In genomic region chr15:31499236-31499952, GRCh38 we compare ENCODE assay signal across 13 cellular contexts.
DNase-seq lines count a peak whose midpoint lies in the region; TF ChIP-seq lines count a peak whose summit lies in the region.
"Had no signal": no experiment of that assay in that cellular context is flagged by ENCODE, and none has a peak within 500 bp of the region (broad histone marks: within the 10 kb centered on the region; RNA-seq: fewer than 3 reads in every experiment).

No MANE protein-coding gene starts in this region.

- H3K4me3 ChIP-seq in mammary epithelial cell (replicated peaks in 1 of 3; ENCODE audit: insufficient read depth in 1 of 3, low read depth in 2 of 3, low read length in 3 of 3) (no peak overlapping the region), breast epithelium (no peak overlapping the region), mesendoderm (ENCODE audit: low read length) (no peak overlapping the region)

- H3K27me3 ChIP-seq in mammary epithelial cell (ENCODE audit: insufficient read depth, low read length), result no peaks in the 10 kb centered on the region
- no peaks in the 10 kb centered on the region for H3K27me3 ChIP-seq in breast epithelium
- H3K27me3 ChIP-seq in mesendoderm (ENCODE audit: insufficient read depth, low read length, poor library complexity), result no peaks in the 10 kb centered on the region

- H2BK15ac ChIP-seq in mesendoderm (replicated peaks; ENCODE audit: low read depth), result no peak overlapping the region

- H3K79me1 ChIP-seq in mesendoderm (ENCODE audit: low read length), result no peaks in the 10 kb centered on the region

- TF ChIP-seq CTCF in mammary epithelial cell (conservative IDR thresholded peaks at IDR 0.05 in 1 of 2, IDR thresholded peaks at IDR 0.05 in 1 of 2; ENCODE audit: extremely low read depth in 1 of 2, insufficient read depth in 1 of 2, low read depth in 1 of 2, low read length in 2 of 2) (no peak), breast epithelium (IDR thresholded peaks at IDR 0.05) (no peak), chondrocyte (IDR thresholded peaks at IDR 0.05) (no peak)

- H3K27me3 Mint-ChIP-seq in chondrocyte (ENCODE audit: low read depth), result peaks cover 4% of the 10 kb centered on the region
- H3K27me3 Mint-ChIP-seq in activated T-helper 1 cell treated with anti-CD3 and anti-CD28 coated beads, Interleukin-12 subunit alpha, Interleukin-12 subunit beta, Interleukin-2, Interleukin-4 antibody, amounts not matched to agents 30 ng/mL and 10 ng/mL and 1 ng/mL, durations not matched to agents 14 hours and 24 hours and 36 hours (ENCODE audit: insufficient read depth), result peaks cover 2% of the 10 kb centered on the region

- H3K9ac ChIP-seq in mammary epithelial cell (ENCODE audit: insufficient read depth, low read length) (no peak overlapping the region), mesendoderm (ENCODE audit: low read length) (no peak overlapping the region)

- no peaks in the 10 kb centered on the region for H3K36me3 Mint-ChIP-seq in chondrocyte (ENCODE audit: low read depth)
- H3K36me3 Mint-ChIP-seq in activated T-helper 1 cell treated with anti-CD3 and anti-CD28 coated beads, Interleukin-12 subunit alpha, Interleukin-12 subunit beta, Interleukin-2, Interleukin-4 antibody, amounts not matched to agents 30 ng/mL and 10 ng/mL and 1 ng/mL, durations not matched to agents 14 hours and 24 hours and 36 hours (ENCODE audit: low read depth), result no peaks in the 10 kb centered on the region

- TF ChIP-seq POLR2A in breast epithelium (IDR thresholded peaks at IDR 0.05), result no peak

- no peaks in the 10 kb centered on the region for H4K20me1 ChIP-seq in mammary epithelial cell (ENCODE audit: insufficient read depth, low read length)

- in situ Hi-C loops in mammary epithelial cell (cut with MboI; ENCODE audit: low sequenced_read_pairs in 2 of 2), result loop anchor here in 1 of 2 donors (25.0 kb wide), 1 partner anchor 837 kb away; no protein-coding TSS in a partner anchor

- H2AFZ ChIP-seq in mammary epithelial cell (ENCODE audit: low read depth, low read length), result peak overlapping the region; percentile 81

- H3K4me3 Mint-ChIP-seq in chondrocyte (ENCODE audit: unreplicated experiment), result no peak overlapping the region
- H3K4me3 Mint-ChIP-seq in activated T-helper 1 cell treated with anti-CD3 and anti-CD28 coated beads, Interleukin-12 subunit alpha, Interleukin-12 subunit beta, Interleukin-2, Interleukin-4 antibody, amounts not matched to agents 30 ng/mL and 10 ng/mL and 1 ng/mL, durations not matched to agents 14 hours and 24 hours and 36 hours, result no peak overlapping the region

- 64% methylated on average over 9 of the region's 13 CpGs for WGBS in mammary epithelial cell (ENCODE audit: low coverage, missing lambda C conversion rate)
- WGBS in mesendoderm (ENCODE audit: extremely low coverage, insufficient coverage, low lambda C conversion rate), result no CpG with 5 or more reads among the region's 13 CpGs

- H3K4ac ChIP-seq in mesendoderm (ENCODE audit: low read depth, low read length), result no peak overlapping the region

- CTCF ChIA-PET in mammary epithelial cell (lab: Charles Lee; ENCODE audit: low non-redundant PET), result interaction anchor here (1.0 kb wide), 1 partner anchor 9 kb away, joined by 3 read pairs; no protein-coding TSS in a partner anchor

- H3K27ac Mint-ChIP-seq in chondrocyte (ENCODE audit: unreplicated experiment), result no peak overlapping the region
- no peak overlapping the region for H3K27ac Mint-ChIP-seq in activated T-helper 1 cell treated with anti-CD3 and anti-CD28 coated beads, Interleukin-12 subunit alpha, Interleukin-12 subunit beta, Interleukin-2, Interleukin-4 antibody, amounts not matched to agents 30 ng/mL and 10 ng/mL and 1 ng/mL, durations not matched to agents 14 hours and 24 hours and 36 hours

- H3K23ac ChIP-seq in mesendoderm (ENCODE audit: low read length), result no peak overlapping the region

- DNase-seq in mammary epithelial cell (no peak), breast epithelium (ENCODE audit: low spot score in 2 of 2) (no peak), chondrocyte (ENCODE audit: low spot score) (peak; percentile 64), mesendoderm (no peak), NCI-H1417 treated with DMSO at 0.1 percent for 48 hours (lab: John Stamatoyannopoulos, UW) (no peak), medulla oblongata (ENCODE audit: extremely low spot score) (no peak)
- no peak for DNase-seq in activated T-helper 1 cell treated with anti-CD3 and anti-CD28 coated beads, Interleukin-12 subunit alpha, Interleukin-12 subunit beta, Interleukin-2, Interleukin-4 antibody, amounts not matched to agents 30 ng/mL and 10 ng/mL and 1 ng/mL, durations not matched to agents 14 hours and 24 hours and 36 hours (ENCODE audit: low spot score)
- DNase-seq: KBM-7, NCI-H1436 treated with DMSO at 0.1 percent for 48 hours, NCI-H2029 treated with DMSO at 0.1 percent for 48 hours, NCI-H2171 treated with DMSO at 0.1 percent for 48 hours, NCI-H774 had no signal

- H2AK5ac ChIP-seq in mesendoderm (ENCODE audit: low read length), result peak overlapping the region; percentile 74

- H3K9me3 Mint-ChIP-seq in chondrocyte (ENCODE audit: low read depth), result no peaks in the 10 kb centered on the region
- no peaks in the 10 kb centered on the region for H3K9me3 Mint-ChIP-seq in activated T-helper 1 cell treated with anti-CD3 and anti-CD28 coated beads, Interleukin-12 subunit alpha, Interleukin-12 subunit beta, Interleukin-2, Interleukin-4 antibody, amounts not matched to agents 30 ng/mL and 10 ng/mL and 1 ng/mL, durations not matched to agents 14 hours and 24 hours and 36 hours

- H2BK5ac ChIP-seq in mesendoderm (ENCODE audit: low read length), result no peak overlapping the region

- no peaks in the 10 kb centered on the region for H3K4me1 Mint-ChIP-seq in chondrocyte (ENCODE audit: low read depth)
- peaks cover 38% of the 10 kb centered on the region for H3K4me1 Mint-ChIP-seq in activated T-helper 1 cell treated with anti-CD3 and anti-CD28 coated beads, Interleukin-12 subunit alpha, Interleukin-12 subunit beta, Interleukin-2, Interleukin-4 antibody, amounts not matched to agents 30 ng/mL and 10 ng/mL and 1 ng/mL, durations not matched to agents 14 hours and 24 hours and 36 hours (ENCODE audit: low read depth)

- H3K9me3 ChIP-seq in mammary epithelial cell (replicated peaks; ENCODE audit: insufficient read depth, low read length), result no peaks in the 10 kb centered on the region
- H3K9me3 ChIP-seq in breast epithelium, result no peaks in the 10 kb centered on the region

- H3K4me1 ChIP-seq in mammary epithelial cell (ENCODE audit: insufficient read depth, low read length) (peaks cover 10% of the 10 kb centered on the region), breast epithelium (no peaks in the 10 kb centered on the region), mesendoderm (ENCODE audit: control insufficient read depth, low read depth, low read length) (peaks cover 3% of the 10 kb centered on the region)

- H4K5ac ChIP-seq in mesendoderm (ENCODE audit: low read length), result no peak overlapping the region

- no peak overlapping the region for H3K56ac ChIP-seq in mesendoderm (ENCODE audit: low read length)

- H3K27ac ChIP-seq in mammary epithelial cell (ENCODE audit: insufficient read depth, low read depth, low read length) (no peak overlapping the region), breast epithelium (no peak overlapping the region), mesendoderm (ENCODE audit: low read depth, low read length) (no peak overlapping the region)
- H3K27ac ChIP-seq: C4-2B had no signal

- no peak overlapping the region for H3K4me2 ChIP-seq in mammary epithelial cell (ENCODE audit: insufficient read depth, low read depth, low read length)
- H3K4me2 ChIP-seq in mesendoderm (ENCODE audit: low read length), result no peak overlapping the region

- no peaks in the 10 kb centered on the region for H3K36me3 ChIP-seq in mammary epithelial cell (ENCODE audit: insufficient read depth, low read length)
- no peaks in the 10 kb centered on the region for H3K36me3 ChIP-seq in breast epithelium
- no peaks in the 10 kb centered on the region for H3K36me3 ChIP-seq in mesendoderm (ENCODE audit: control insufficient read depth, insufficient read depth, low read length)

- dilution Hi-C loops in mammary epithelial cell (cut with HindIII; ENCODE audit: low sequenced_read_pairs), result loop anchor here (25.0 kb wide), 1 partner anchor 387 kb away; the partner anchor contains the start of gene TRPM1

- H3K18ac ChIP-seq in mesendoderm (ENCODE audit: low read length), result no peak overlapping the region

- H3K79me2 ChIP-seq in mammary epithelial cell (ENCODE audit: insufficient read depth, low read length) (no peaks in the 10 kb centered on the region), mesendoderm (ENCODE audit: control insufficient read depth, insufficient read depth, low read length) (no peaks in the 10 kb centered on the region)

- no TSS peak for BruUV-seq in mammary epithelial cell (replicated peaks; lab: Mats Ljungman, UMichigan)

- intact Hi-C loops in mammary epithelial cell (cut with micrococcal nuclease) (no loop called here), breast epithelium (cut with DNase I; ENCODE audit: low total_unique reads) (no loop called here)
- intact Hi-C loops in activated T-helper 1 cell treated with anti-CD3 and anti-CD28 coated beads, Interleukin-12 subunit alpha, Interleukin-12 subunit beta, Interleukin-2, Interleukin-4 antibody, amounts not matched to agents 30 ng/mL and 10 ng/mL and 1 ng/mL, durations not matched to agents 14 hours and 24 hours and 36 hours (cut with micrococcal nuclease), result no loop called here

- H4K8ac ChIP-seq in mesendoderm (ENCODE audit: low read depth, low read length), result no peak overlapping the region

- no peak overlapping the region for H2BK120ac ChIP-seq in mesendoderm (ENCODE audit: low read depth, low read length)
